1 cellular context compared by ENCODE assay signal in genomic region chr5:68464424-68464823, GRCh38.
TF ChIP-seq lines count a peak whose summit lies in the region.

No MANE protein-coding gene starts in this region.

TF ChIP-seq in HEK293, 187 proteins besides CTCF, POLR2A, EP300 and RAD21 (continued from another document):
- no peak for TF ChIP-seq ZNF510 (tag by site-specific recombination; IDR thresholded peaks at IDR 0.05; ENCODE audit: insufficient replicate concordance)
- TF ChIP-seq ZNF214 (tag by site-specific recombination; IDR thresholded peaks at IDR 0.05; ENCODE audit: borderline replicate concordance): no peak
- TF ChIP-seq ZBTB17 (tag by site-specific recombination; IDR thresholded peaks at IDR 0.05): peak; percentile 68
- TF ChIP-seq ZNF324 (tag by site-specific recombination; IDR thresholded peaks at IDR 0.05): no peak
- no peak for TF ChIP-seq ZNF121 (tag by site-specific recombination; IDR thresholded peaks at IDR 0.05)
- TF ChIP-seq, protein P1, sequence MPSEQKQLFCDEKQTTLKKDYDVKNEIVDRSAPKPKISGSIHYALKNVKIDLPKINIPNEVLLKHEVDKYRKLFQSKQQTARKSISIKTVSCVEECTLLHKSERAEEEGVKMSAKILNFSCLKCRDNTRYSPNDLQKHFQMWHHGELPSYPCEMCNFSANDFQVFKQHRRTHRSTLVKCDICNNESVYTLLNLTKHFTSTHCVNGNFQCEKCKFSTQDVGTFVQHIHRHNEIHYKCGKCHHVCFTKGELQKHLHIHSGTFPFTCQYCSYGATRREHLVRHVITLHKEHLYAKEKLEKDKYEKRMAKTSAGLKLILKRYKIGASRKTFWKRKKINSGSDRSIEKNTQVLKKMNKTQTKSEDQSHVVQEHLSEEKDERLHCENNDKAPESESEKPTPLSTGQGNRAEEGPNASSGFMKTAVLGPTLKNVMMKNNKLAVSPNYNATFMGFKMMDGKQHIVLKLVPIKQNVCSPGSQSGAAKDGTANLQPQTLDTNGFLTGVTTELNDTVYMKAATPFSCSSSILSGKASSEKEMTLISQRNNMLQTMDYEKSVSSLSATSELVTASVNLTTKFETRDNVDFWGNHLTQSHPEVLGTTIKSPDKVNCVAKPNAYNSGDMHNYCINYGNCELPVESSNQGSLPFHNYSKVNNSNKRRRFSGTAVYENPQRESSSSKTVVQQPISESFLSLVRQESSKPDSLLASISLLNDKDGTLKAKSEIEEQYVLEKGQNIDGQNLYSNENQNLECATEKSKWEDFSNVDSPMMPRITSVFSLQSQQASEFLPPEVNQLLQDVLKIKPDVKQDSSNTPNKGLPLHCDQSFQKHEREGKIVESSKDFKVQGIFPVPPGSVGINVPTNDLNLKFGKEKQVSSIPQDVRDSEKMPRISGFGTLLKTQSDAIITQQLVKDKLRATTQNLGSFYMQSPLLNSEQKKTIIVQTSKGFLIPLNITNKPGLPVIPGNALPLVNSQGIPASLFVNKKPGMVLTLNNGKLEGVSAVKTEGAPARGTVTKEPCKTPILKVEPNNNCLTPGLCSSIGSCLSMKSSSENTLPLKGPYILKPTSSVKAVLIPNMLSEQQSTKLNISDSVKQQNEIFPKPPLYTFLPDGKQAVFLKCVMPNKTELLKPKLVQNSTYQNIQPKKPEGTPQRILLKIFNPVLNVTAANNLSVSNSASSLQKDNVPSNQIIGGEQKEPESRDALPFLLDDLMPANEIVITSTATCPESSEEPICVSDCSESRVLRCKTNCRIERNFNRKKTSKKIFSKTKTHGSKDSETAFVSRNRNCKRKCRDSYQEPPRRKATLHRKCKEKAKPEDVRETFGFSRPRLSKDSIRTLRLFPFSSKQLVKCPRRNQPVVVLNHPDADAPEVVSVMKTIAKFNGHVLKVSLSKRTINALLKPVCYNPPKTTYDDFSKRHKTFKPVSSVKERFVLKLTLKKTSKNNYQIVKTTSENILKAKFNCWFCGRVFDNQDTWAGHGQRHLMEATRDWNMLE (tag by site-specific recombination; conservative IDR thresholded peaks at IDR 0.05; ENCODE audit: low read depth): no peak
- TF ChIP-seq ZNF660 (tag by site-specific recombination; IDR thresholded peaks at IDR 0.05): peak; percentile 37; the same call in 1 of the 2 replicates
- TF ChIP-seq ELK4 (IDR thresholded peaks at IDR 0.05; ENCODE audit: borderline replicate concordance, low read depth, low read length): no peak
- no peak for TF ChIP-seq YY1 (tag by site-specific recombination; IDR thresholded peaks at IDR 0.05)
- TF ChIP-seq ZFHX2 (tag by site-specific recombination; conservative IDR thresholded peaks at IDR 0.05): no peak
- no peak for TF ChIP-seq ZNF114 (tag by site-specific recombination; IDR thresholded peaks at IDR 0.05)
- TF ChIP-seq ZNF747 (tag by site-specific recombination; IDR thresholded peaks at IDR 0.05): no peak
TF ChIP-seq in HEK293: peak in this region for 5.
